Comparison of ENCODE assay signal across 21 cellular contexts in genomic region chr12:80142640-80143039, GRCh38. TPM values are rescaled to one million over a fixed set of nuclear protein-coding genes. Genes with fewer than 3 reads are reported as not detected.
DNase-seq lines count a peak whose midpoint lies in the region; ATAC-seq and TF ChIP-seq lines count a peak whose summit lies in the region.
"Had no signal": no experiment of that assay in that cellular context is flagged by ENCODE, and none has a peak within 500 bp of the region (broad histone marks: within the 10 kb centered on the region; RNA-seq: fewer than 3 reads in every experiment).

No MANE protein-coding gene starts in this region.

- H2BK5ac ChIP-seq in IMR-90 (ENCODE audit: low read depth, low read length, poor library complexity, severe bottlenecking) = no peak overlapping the region

- CTCF ChIA-PET in activated CD4-positive, alpha-beta memory T cell treated with anti-CD3 and anti-CD28 coated beads for 36 hours (lab: Charles Lee) = no interaction called here
- CTCF ChIA-PET in activated CD4-positive, alpha-beta memory T cell treated with anti-CD3 and anti-CD28 coated beads, Interleukin-2, amount 10 ng/mL, durations not matched to agents 7 days and 5 days (lab: Charles Lee) = no interaction called here
- CTCF ChIA-PET in IMR-90 (lab: Yijun Ruan, JAX) = no interaction called here

- no peak overlapping the region for H3K9ac ChIP-seq in IMR-90 (ENCODE audit: low read depth, low read length)
- H3K9ac ChIP-seq in Karpas-422 (ENCODE audit: low read length) = no peak overlapping the region

- H2BK15ac ChIP-seq in IMR-90 (ENCODE audit: low read depth, low read length) = no peak overlapping the region

- no peaks in the 10 kb centered on the region for H4K20me1 ChIP-seq in IMR-90 (ENCODE audit: insufficient read depth, low read length)
- no peaks in the 10 kb centered on the region for H4K20me1 ChIP-seq in Karpas-422 (ENCODE audit: insufficient read depth, low read depth, low read length)

- H3K79me1 ChIP-seq in IMR-90 (ENCODE audit: low read depth in 1 of 2, low read length in 2 of 2) = no peaks in the 10 kb centered on the region

- H3K4me3 Mint-ChIP-seq in activated CD4-positive, alpha-beta memory T cell treated with anti-CD3 and anti-CD28 coated beads for 36 hours = no peak overlapping the region
- H3K4me3 Mint-ChIP-seq in activated CD4-positive, alpha-beta memory T cell treated with anti-CD3 and anti-CD28 coated beads, Interleukin-2, amount 10 ng/mL, durations not matched to agents 7 days and 5 days = no peak overlapping the region
- H3K4me3 Mint-ChIP-seq: CD8-positive, alpha-beta memory T cell had no signal

- no peak overlapping the region for H4K5ac ChIP-seq in IMR-90 (ENCODE audit: low read depth, low read length)

- no peak overlapping the region for H2BK20ac ChIP-seq in IMR-90 (ENCODE audit: low read depth, low read length)

- H2BK120ac ChIP-seq in IMR-90 (ENCODE audit: low read depth, low read length) = no peak overlapping the region

- no peak overlapping the region for H4K91ac ChIP-seq in IMR-90 (ENCODE audit: insufficient read depth, low read depth, low read length)

- H3K4me2 ChIP-seq in IMR-90 (ENCODE audit: low read depth, low read length) = no peak overlapping the region
- H3K4me2 ChIP-seq in Karpas-422 (ENCODE audit: low read depth, low read length, poor library complexity, severe bottlenecking) = no peak overlapping the region

- no peaks in the 10 kb centered on the region for H3K9me1 ChIP-seq in IMR-90 (ENCODE audit: insufficient read depth, low read length)

- H3K4me3 ChIP-seq in IMR-90 (ENCODE audit: insufficient read depth, low read depth, low read length) = no peak overlapping the region
- no peak overlapping the region for H3K4me3 ChIP-seq in dorsolateral prefrontal cortex
- no peak overlapping the region for H3K4me3 ChIP-seq in Karpas-422 (ENCODE audit: low read length)
- H3K4me3 ChIP-seq: SJSA1 had no signal

- no peak overlapping the region for H2AK5ac ChIP-seq in IMR-90 (ENCODE audit: low read depth, low read length)

- H3K4me1 ChIP-seq in IMR-90 (ENCODE audit: control insufficient read depth, insufficient read depth, low read length) (no peaks in the 10 kb centered on the region), foreskin keratinocyte (no peaks in the 10 kb centered on the region), Karpas-422 (ENCODE audit: low read length) (no peaks in the 10 kb centered on the region)
- H3K4me1 ChIP-seq: SJSA1 had no signal

- TF ChIP-seq POLR2A in IMR-90 (IDR thresholded peaks at IDR 0.05; ENCODE audit: low read depth, low read length) = no peak

- H3K36me3 ChIP-seq in IMR-90 (ENCODE audit: control insufficient read depth, insufficient read depth, low read length) (no peaks in the 10 kb centered on the region), Karpas-422 (ENCODE audit: insufficient read depth, low read length) (no peaks in the 10 kb centered on the region)
- H3K36me3 ChIP-seq: SJSA1 had no signal

- no peak overlapping the region for H3K18ac ChIP-seq in IMR-90 (ENCODE audit: low read depth, low read length)

- H3K27me3 Mint-ChIP-seq in activated CD4-positive, alpha-beta memory T cell treated with anti-CD3 and anti-CD28 coated beads for 36 hours = no peaks in the 10 kb centered on the region
- peaks cover 2% of the 10 kb centered on the region for H3K27me3 Mint-ChIP-seq in activated CD4-positive, alpha-beta memory T cell treated with anti-CD3 and anti-CD28 coated beads, Interleukin-2, amount 10 ng/mL, durations not matched to agents 7 days and 5 days

- H3K27ac ChIP-seq in IMR-90 (ENCODE audit: insufficient read depth, low read length) (no peak overlapping the region), foreskin keratinocyte (no peak overlapping the region), dorsolateral prefrontal cortex (no peak overlapping the region), Karpas-422 (ENCODE audit: low read length) (no peak overlapping the region)
- H3K27ac ChIP-seq: SJSA1 had no signal

- peak overlapping the region; percentile 10 for H2AFZ ChIP-seq in IMR-90 (replicated peaks; ENCODE audit: low read length, poor library complexity)
- no peak overlapping the region for H2AFZ ChIP-seq in Karpas-422 (ENCODE audit: low read length)

- no peaks in the 10 kb centered on the region for H3K9me3 ChIP-seq in IMR-90 (ENCODE audit: control insufficient read depth, insufficient read depth, low read length)
- no peaks in the 10 kb centered on the region for H3K9me3 ChIP-seq in Karpas-422 (ENCODE audit: low read length)
- H3K9me3 ChIP-seq: SJSA1 had no signal

- H3K56ac ChIP-seq in IMR-90 (ENCODE audit: extremely low read depth, insufficient read depth, low read length) = no peak overlapping the region

- peaks cover 2% of the 10 kb centered on the region; the same call in 1 of the 2 replicates for H3K27me3 ChIP-seq in IMR-90 (ENCODE audit: control insufficient read depth, insufficient read depth, low read length)
- H3K27me3 ChIP-seq in foreskin keratinocyte = peaks cover 23% of the 10 kb centered on the region
- H3K27me3 ChIP-seq in dorsolateral prefrontal cortex = no peaks in the 10 kb centered on the region
- no peaks in the 10 kb centered on the region for H3K27me3 ChIP-seq in Karpas-422 (ENCODE audit: low read length)

- no TSS peak for BruUV-seq in IMR-90 (replicated peaks; lab: Mats Ljungman, UMichigan)

- no peak overlapping the region for H3K23ac ChIP-seq in IMR-90 (ENCODE audit: low read depth, low read length)

- no peaks in the 10 kb centered on the region for H3K9me2 ChIP-seq in Karpas-422 (replicated peaks; ENCODE audit: insufficient read depth, low read length)

- no peak overlapping the region for H2AK9ac ChIP-seq in IMR-90 (replicated peaks; ENCODE audit: low read depth, low read length, poor library complexity)

- no peaks in the 10 kb centered on the region for H3K79me2 ChIP-seq in Karpas-422 (ENCODE audit: low read length)

- peaks cover 4% of the 10 kb centered on the region for H3K4me1 Mint-ChIP-seq in activated CD4-positive, alpha-beta memory T cell treated with anti-CD3 and anti-CD28 coated beads for 36 hours (ENCODE audit: low read depth)
- H3K4me1 Mint-ChIP-seq in activated CD4-positive, alpha-beta memory T cell treated with anti-CD3 and anti-CD28 coated beads, Interleukin-2, amount 10 ng/mL, durations not matched to agents 7 days and 5 days = no peaks in the 10 kb centered on the region
- H3K4me1 Mint-ChIP-seq: CD8-positive, alpha-beta memory T cell had no signal

- no peak overlapping the region for H3K14ac ChIP-seq in IMR-90 (replicated peaks; ENCODE audit: low read depth, low read length)

- peak; percentile 9 for DNase-seq in activated CD4-positive, alpha-beta memory T cell treated with anti-CD3 and anti-CD28 coated beads for 36 hours
- DNase-seq in activated CD4-positive, alpha-beta memory T cell treated with anti-CD3 and anti-CD28 coated beads, Interleukin-2, amount 10 ng/mL, durations not matched to agents 7 days and 5 days = no peak
- DNase-seq in Daoy (ENCODE audit: low read depth) (peak; percentile 45), IMR-90 (no peak), foreskin keratinocyte (no peak), dorsolateral prefrontal cortex (no peak), Karpas-422 (no peak)
- DNase-seq in activated CD8-positive, alpha-beta memory T cell treated with anti-CD3 and anti-CD28 coated beads for 24 hours = no peak
- DNase-seq: AML-193; C1 segment of cervical spinal cord; Calu3; CD8-positive, alpha-beta memory T cell; DMS153; NCI-H1092 treated with DMSO at 0.1 percent for 48 hours; NCI-H1436 treated with DMSO at 0.1 percent for 48 hours; NCI-H1930; NCI-H226; NCI-H524; OCI-M1 had no signal

- H3K4ac ChIP-seq in IMR-90 (ENCODE audit: low read depth, low read length) = no peak overlapping the region

- no peak overlapping the region for H4K8ac ChIP-seq in IMR-90 (ENCODE audit: low read depth in 2 of 2, low read length in 2 of 2)

- H3K9me3 Mint-ChIP-seq in activated CD4-positive, alpha-beta memory T cell treated with anti-CD3 and anti-CD28 coated beads for 36 hours = no peaks in the 10 kb centered on the region
- H3K9me3 Mint-ChIP-seq in activated CD4-positive, alpha-beta memory T cell treated with anti-CD3 and anti-CD28 coated beads, Interleukin-2, amount 10 ng/mL, durations not matched to agents 7 days and 5 days = no peaks in the 10 kb centered on the region
- H3K9me3 Mint-ChIP-seq: CD8-positive, alpha-beta memory T cell had no signal

- no peak overlapping the region for H3K27ac Mint-ChIP-seq in activated CD4-positive, alpha-beta memory T cell treated with anti-CD3 and anti-CD28 coated beads for 36 hours
- H3K27ac Mint-ChIP-seq in activated CD4-positive, alpha-beta memory T cell treated with anti-CD3 and anti-CD28 coated beads, Interleukin-2, amount 10 ng/mL, durations not matched to agents 7 days and 5 days = no peak overlapping the region
- H3K27ac Mint-ChIP-seq: CD8-positive, alpha-beta memory T cell had no signal

- no peaks in the 10 kb centered on the region for H3K36me3 Mint-ChIP-seq in activated CD4-positive, alpha-beta memory T cell treated with anti-CD3 and anti-CD28 coated beads for 36 hours
- no peaks in the 10 kb centered on the region for H3K36me3 Mint-ChIP-seq in activated CD4-positive, alpha-beta memory T cell treated with anti-CD3 and anti-CD28 coated beads, Interleukin-2, amount 10 ng/mL, durations not matched to agents 7 days and 5 days (ENCODE audit: low read depth)
- H3K36me3 Mint-ChIP-seq: CD8-positive, alpha-beta memory T cell had no signal

- in situ Hi-C loops in IMR-90 (cut with MboI; ENCODE audit: low sequenced_read_pairs) = no loop called here

- intact Hi-C loops in activated CD4-positive, alpha-beta memory T cell treated with anti-CD3 and anti-CD28 coated beads for 36 hours (cut with micrococcal nuclease) = no loop called here
- intact Hi-C loops in IMR-90 (cut with micrococcal nuclease) = no loop called here
- intact Hi-C loops in dorsolateral prefrontal cortex (cut with DNase I) = no loop called here

- ATAC-seq in IMR-90 (ENCODE audit: low read depth) = no peak
- ATAC-seq in foreskin keratinocyte = peak; percentile 34
- ATAC-seq: Right ventricle myocardium inferior had no signal

- dilution Hi-C loops in IMR-90 (cut with HindIII; ENCODE audit: low sequenced_read_pairs, unreplicated experiment) = no loop called here

- no CpG with 5 or more reads among the region's 2 CpGs for WGBS in IMR-90 (ENCODE audit: extremely low coverage in 2 of 2, insufficient read length in 1 of 2), 2 experiments

- TF ChIP-seq RAD21 in IMR-90 (IDR thresholded peaks at IDR 0.05; ENCODE audit: low read length) = no peak

- POLR2A ChIA-PET in activated CD4-positive, alpha-beta memory T cell treated with anti-CD3 and anti-CD28 coated beads for 36 hours (lab: Charles Lee) = no interaction called here
- POLR2A ChIA-PET in activated CD4-positive, alpha-beta memory T cell treated with anti-CD3 and anti-CD28 coated beads, Interleukin-2, amount 10 ng/mL, durations not matched to agents 7 days and 5 days (lab: Charles Lee) = no interaction called here
- POLR2A ChIA-PET in IMR-90 (lab: Charles Lee; ENCODE audit: unreplicated experiment) = no interaction called here

- no peak for TF ChIP-seq CTCF in IMR-90 (conservative IDR thresholded peaks at IDR 0.05; ENCODE audit: low read depth, low read length)
- no peak for TF ChIP-seq CTCF in foreskin keratinocyte (conservative IDR thresholded peaks at IDR 0.05)
- no peak for TF ChIP-seq CTCF in dorsolateral prefrontal cortex (IDR thresholded peaks at IDR 0.05 in 54 of 56, conservative IDR thresholded peaks at IDR 0.05 in 2 of 56; ENCODE audit: low read depth in 1 of 56, partially characterized antibody in 56 of 56)

RNA-seq across cellular contexts. Expression of gene OTOGL, which starts 43.3 kb away (rescaled TPM):
- total RNA-seq in activated CD4-positive, alpha-beta memory T cell treated with anti-CD3 and anti-CD28 coated beads for 36 hours = not detected
- total RNA-seq in activated CD4-positive, alpha-beta memory T cell treated with anti-CD3 and anti-CD28 coated beads, Interleukin-2, amount 10 ng/mL, durations not matched to agents 7 days and 5 days = not detected
- total RNA-seq in Daoy (2014; rRNA removed; shearing (Covaris generic)) = 1.0 and 1.4 TPM in 2 replicates
- 0.18 and 0.28 TPM in 2 replicates for total RNA-seq in IMR-90 (2012; rRNA removed)
- 0.07 and 0.10 TPM in 2 replicates for polyA plus RNA-seq in IMR-90 (2012; rRNA removed)
- 0.02 and 0.06 TPM in 2 replicates for polyA plus RNA-seq in IMR-90 (2012; cell fraction: cytosol; rRNA removed)
- 0.01 and 0.21 TPM in 2 replicates for polyA plus RNA-seq in IMR-90 (2012; cell fraction: nucleus; rRNA removed; ENCODE audit: low replicate concordance)
- total RNA-seq in foreskin keratinocyte = not detected in 2 replicates
- not detected in 2 replicates for polyA plus RNA-seq in foreskin keratinocyte
- 10 to 100 TPM in 8 of 120 experiments, 1 to 10 TPM in 111, under 1 TPM in 1; 0.79 to 16.0 (median 5.6) TPM for total RNA-seq in dorsolateral prefrontal cortex
- not detected in 2 replicates for total RNA-seq in Karpas-422 (2014; rRNA removed; shearing (Covaris generic); ENCODE audit: low replicate concordance)
- total RNA-seq: CD8-positive, alpha-beta memory T cell had no signal
- polyA plus RNA-seq: CD8-positive, alpha-beta memory T cell had no signal

Comparison
In these comparisons a context has a peak if more than half of its experiments do, and no peak if none do; other contexts are left out.
1. DNase-seq: peak in activated CD4-positive, alpha-beta memory T cell treated with anti-CD3 and anti-CD28 coated beads for 36 hours (single experiment) and Daoy (single experiment); none in activated CD4-positive, alpha-beta memory T cell treated with anti-CD3 and anti-CD28 coated beads, Interleukin-2, amount 10 ng/mL, durations not matched to agents 7 days and 5 days (single experiment), IMR-90 (single experiment), foreskin keratinocyte (0 of 2), dorsolateral prefrontal cortex (0 of 10), activated CD8-positive, alpha-beta memory T cell treated with anti-CD3 and anti-CD28 coated beads for 24 hours (single experiment) and Karpas-422 (single experiment).